ENCODE assay signal across 2 cellular contexts in genomic region chr11:95922536-95923440, GRCh38.
TF ChIP-seq lines count a peak whose summit lies in the region.

No MANE protein-coding gene starts in this region.

TF ChIP-seq in H1, 55 proteins besides CTCF, POLR2A, EP300 and RAD21:
- TF ChIP-seq, protein P1, sequence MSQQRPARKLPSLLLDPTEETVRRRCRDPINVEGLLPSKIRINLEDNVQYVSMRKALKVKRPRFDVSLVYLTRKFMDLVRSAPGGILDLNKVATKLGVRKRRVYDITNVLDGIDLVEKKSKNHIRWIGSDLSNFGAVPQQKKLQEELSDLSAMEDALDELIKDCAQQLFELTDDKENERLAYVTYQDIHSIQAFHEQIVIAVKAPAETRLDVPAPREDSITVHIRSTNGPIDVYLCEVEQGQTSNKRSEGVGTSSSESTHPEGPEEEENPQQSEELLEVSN (IDR thresholded peaks at IDR 0.05): no peak
- TF ChIP-seq SIRT6 (IDR thresholded peaks at IDR 0.05; ENCODE audit: low read length) (no peak), TEAD4 (IDR thresholded peaks at IDR 0.05; ENCODE audit: low read depth, low read length) (no peak), SUZ12 (IDR thresholded peaks at IDR 0.05; ENCODE audit: low read length) (no peak), TCF12 (IDR thresholded peaks at IDR 0.05; ENCODE audit: low read depth, low read length) (no peak), RNF2 (IDR thresholded peaks at IDR 0.05; ENCODE audit: borderline replicate concordance, low read depth, low read length, missing control alignments, poor library complexity, severe bottlenecking) (no peak), TBP (IDR thresholded peaks at IDR 0.05; ENCODE audit: low read depth, low read length) (no peak), RFX5 (IDR thresholded peaks at IDR 0.05; ENCODE audit: borderline replicate concordance, low read depth, low read length) (no peak), TAF7 (optimal IDR thresholded peaks at IDR 0.05; ENCODE audit: borderline replicate concordance, low read depth, low read length) (no peak), BACH1 (IDR thresholded peaks at IDR 0.05; ENCODE audit: low read length) (no peak), SP4 (IDR thresholded peaks at IDR 0.05; ENCODE audit: low read length) (no peak), TAF1 (IDR thresholded peaks at IDR 0.05; ENCODE audit: low read depth, low read length) (no peak), ZNF274 (IDR thresholded peaks at IDR 0.05; ENCODE audit: borderline replicate concordance, extremely low read depth, low read length) (no peak), SRF (IDR thresholded peaks at IDR 0.05; ENCODE audit: low read depth, low read length) (no peak), CBX5 (IDR thresholded peaks at IDR 0.05; ENCODE audit: low read depth, low read length) (no peak), CREB1 (IDR thresholded peaks at IDR 0.05) (no peak), PHF8 (conservative IDR thresholded peaks at IDR 0.05; ENCODE audit: low read depth, low read length) (no peak)
TF ChIP-seq in H1: peak in this region for 0.

TF ChIP-seq in HEK293T, 16 proteins besides CTCF, POLR2A, EP300 and RAD21:
- TF ChIP-seq HDGF (IDR thresholded peaks at IDR 0.05; ENCODE audit: borderline replicate concordance) (no peak), ELF4 (IDR thresholded peaks at IDR 0.05) (no peak), FOXA1 (IDR thresholded peaks at IDR 0.05) (no peak), SP1 (IDR thresholded peaks at IDR 0.05) (no peak), L3MBTL2 (conservative IDR thresholded peaks at IDR 0.05) (no peak), SUZ12 (IDR thresholded peaks at IDR 0.05) (no peak), BHLHE40 (IDR thresholded peaks at IDR 0.05; ENCODE audit: borderline replicate concordance) (no peak), ZNF384 (IDR thresholded peaks at IDR 0.05) (no peak), FOXM1 (IDR thresholded peaks at IDR 0.05; ENCODE audit: borderline replicate concordance) (no peak), TARDBP (IDR thresholded peaks at IDR 0.05) (no peak), PKNOX1 (IDR thresholded peaks at IDR 0.05) (no peak), NFRKB (IDR thresholded peaks at IDR 0.05) (no peak), CTBP1 (IDR thresholded peaks at IDR 0.05; ENCODE audit: borderline replicate concordance) (no peak), ARNT (IDR thresholded peaks at IDR 0.05) (no peak), LEF1 (IDR thresholded peaks at IDR 0.05; ENCODE audit: borderline replicate concordance) (no peak), FOXK2 (IDR thresholded peaks at IDR 0.05) (no peak)
